In genomic region chr11:38176812-38177322, GRCh38 we compare ENCODE assay signal across 9 cellular contexts.
"Had no signal": no experiment of that assay in that cellular context is flagged by ENCODE, and none has a peak within 500 bp of the region (broad histone marks: within the 10 kb centered on the region; RNA-seq: fewer than 3 reads in every experiment).

No MANE protein-coding gene starts in this region.

- H3K27ac ChIP-seq: GM23248, HL-60 had no signal

- H3K9me3 ChIP-seq: HAP-1 had no signal

- H3K36me3 ChIP-seq: HAP-1 had no signal

- H3K36me3 Mint-ChIP-seq: IgD-negative memory B cell had no signal

- H3K4me1 ChIP-seq: HAP-1 had no signal

- H3K27ac Mint-ChIP-seq: HFFc6, IgD-negative memory B cell had no signal

- H3K4me1 Mint-ChIP-seq: IgD-negative memory B cell had no signal

- H3K4me3 ChIP-seq: GM23248, HAP-1 had no signal

- DNase-seq: GM23248, GOT3, H7, HFFc6 had no signal

- H3K4me3 Mint-ChIP-seq: HFFc6, IgD-negative memory B cell had no signal

- H3K27me3 Mint-ChIP-seq: IgD-negative memory B cell had no signal

- ATAC-seq: HCT116, HepG2 had no signal
